Comparison of ENCODE assay signal across 1 cellular context in the genomic region with DNA sequence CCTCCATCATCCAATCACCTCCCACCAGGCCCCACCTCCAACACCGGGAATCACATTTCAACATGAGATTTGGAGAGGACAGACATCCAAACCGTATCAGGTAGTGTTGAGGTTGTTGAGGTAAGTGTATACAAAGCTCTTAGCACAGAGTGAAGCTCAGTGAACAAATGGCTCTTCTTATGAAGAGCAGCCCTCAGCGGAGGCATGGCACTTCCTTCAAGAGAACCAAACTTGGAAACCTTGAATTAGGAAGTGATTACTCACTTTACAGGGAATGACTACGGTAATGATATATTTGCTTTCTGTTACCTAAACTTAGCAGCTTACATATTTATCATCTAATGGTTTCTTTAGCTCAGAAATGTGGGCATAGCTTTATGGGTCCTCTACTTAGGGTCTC.
TF ChIP-seq lines count a peak whose summit lies in the region.

No MANE protein-coding gene starts in this region.

TF ChIP-seq in WTC11, 78 proteins besides CTCF, POLR2A, EP300 and RAD21:
- TF ChIP-seq, protein P1, sequence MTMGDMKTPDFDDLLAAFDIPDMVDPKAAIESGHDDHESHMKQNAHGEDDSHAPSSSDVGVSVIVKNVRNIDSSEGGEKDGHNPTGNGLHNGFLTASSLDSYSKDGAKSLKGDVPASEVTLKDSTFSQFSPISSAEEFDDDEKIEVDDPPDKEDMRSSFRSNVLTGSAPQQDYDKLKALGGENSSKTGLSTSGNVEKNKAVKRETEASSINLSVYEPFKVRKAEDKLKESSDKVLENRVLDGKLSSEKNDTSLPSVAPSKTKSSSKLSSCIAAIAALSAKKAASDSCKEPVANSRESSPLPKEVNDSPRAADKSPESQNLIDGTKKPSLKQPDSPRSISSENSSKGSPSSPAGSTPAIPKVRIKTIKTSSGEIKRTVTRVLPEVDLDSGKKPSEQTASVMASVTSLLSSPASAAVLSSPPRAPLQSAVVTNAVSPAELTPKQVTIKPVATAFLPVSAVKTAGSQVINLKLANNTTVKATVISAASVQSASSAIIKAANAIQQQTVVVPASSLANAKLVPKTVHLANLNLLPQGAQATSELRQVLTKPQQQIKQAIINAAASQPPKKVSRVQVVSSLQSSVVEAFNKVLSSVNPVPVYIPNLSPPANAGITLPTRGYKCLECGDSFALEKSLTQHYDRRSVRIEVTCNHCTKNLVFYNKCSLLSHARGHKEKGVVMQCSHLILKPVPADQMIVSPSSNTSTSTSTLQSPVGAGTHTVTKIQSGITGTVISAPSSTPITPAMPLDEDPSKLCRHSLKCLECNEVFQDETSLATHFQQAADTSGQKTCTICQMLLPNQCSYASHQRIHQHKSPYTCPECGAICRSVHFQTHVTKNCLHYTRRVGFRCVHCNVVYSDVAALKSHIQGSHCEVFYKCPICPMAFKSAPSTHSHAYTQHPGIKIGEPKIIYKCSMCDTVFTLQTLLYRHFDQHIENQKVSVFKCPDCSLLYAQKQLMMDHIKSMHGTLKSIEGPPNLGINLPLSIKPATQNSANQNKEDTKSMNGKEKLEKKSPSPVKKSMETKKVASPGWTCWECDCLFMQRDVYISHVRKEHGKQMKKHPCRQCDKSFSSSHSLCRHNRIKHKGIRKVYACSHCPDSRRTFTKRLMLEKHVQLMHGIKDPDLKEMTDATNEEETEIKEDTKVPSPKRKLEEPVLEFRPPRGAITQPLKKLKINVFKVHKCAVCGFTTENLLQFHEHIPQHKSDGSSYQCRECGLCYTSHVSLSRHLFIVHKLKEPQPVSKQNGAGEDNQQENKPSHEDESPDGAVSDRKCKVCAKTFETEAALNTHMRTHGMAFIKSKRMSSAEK (CRISPR knock-in tag; IDR thresholded peaks at IDR 0.05; ENCODE audit: borderline replicate concordance) = no peak
- no peak for TF ChIP-seq CBFB (CRISPR knock-in tag; IDR thresholded peaks at IDR 0.05; ENCODE audit: low read depth)
- no peak for TF ChIP-seq NR1H2 (CRISPR knock-in tag; IDR thresholded peaks at IDR 0.05)
- TF ChIP-seq, protein P2, sequence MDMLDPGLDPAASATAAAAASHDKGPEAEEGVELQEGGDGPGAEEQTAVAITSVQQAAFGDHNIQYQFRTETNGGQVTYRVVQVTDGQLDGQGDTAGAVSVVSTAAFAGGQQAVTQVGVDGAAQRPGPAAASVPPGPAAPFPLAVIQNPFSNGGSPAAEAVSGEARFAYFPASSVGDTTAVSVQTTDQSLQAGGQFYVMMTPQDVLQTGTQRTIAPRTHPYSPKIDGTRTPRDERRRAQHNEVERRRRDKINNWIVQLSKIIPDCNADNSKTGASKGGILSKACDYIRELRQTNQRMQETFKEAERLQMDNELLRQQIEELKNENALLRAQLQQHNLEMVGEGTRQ (CRISPR knock-in tag; IDR thresholded peaks at IDR 0.05) = no peak
- TF ChIP-seq, protein P3, sequence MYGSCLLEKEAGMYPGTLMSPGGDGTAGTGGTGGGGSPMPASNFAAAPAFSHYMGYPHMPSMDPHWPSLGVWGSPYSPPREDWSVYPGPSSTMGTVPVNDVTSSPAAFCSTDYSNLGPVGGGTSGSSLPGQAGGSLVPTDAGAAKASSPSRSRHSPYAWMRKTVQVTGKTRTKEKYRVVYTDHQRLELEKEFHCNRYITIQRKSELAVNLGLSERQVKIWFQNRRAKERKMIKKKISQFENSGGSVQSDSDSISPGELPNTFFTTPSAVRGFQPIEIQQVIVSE (CRISPR knock-in tag; IDR thresholded peaks at IDR 0.05; ENCODE audit: borderline replicate concordance) = no peak
- TF ChIP-seq ATF1 (CRISPR knock-in tag; IDR thresholded peaks at IDR 0.05) = no peak
- TF ChIP-seq PRRX2 (CRISPR knock-in tag; IDR thresholded peaks at IDR 0.05) = no peak
- no peak for TF ChIP-seq SMAD3 (CRISPR knock-in tag; IDR thresholded peaks at IDR 0.05; ENCODE audit: borderline replicate concordance)
- TF ChIP-seq, protein P4, sequence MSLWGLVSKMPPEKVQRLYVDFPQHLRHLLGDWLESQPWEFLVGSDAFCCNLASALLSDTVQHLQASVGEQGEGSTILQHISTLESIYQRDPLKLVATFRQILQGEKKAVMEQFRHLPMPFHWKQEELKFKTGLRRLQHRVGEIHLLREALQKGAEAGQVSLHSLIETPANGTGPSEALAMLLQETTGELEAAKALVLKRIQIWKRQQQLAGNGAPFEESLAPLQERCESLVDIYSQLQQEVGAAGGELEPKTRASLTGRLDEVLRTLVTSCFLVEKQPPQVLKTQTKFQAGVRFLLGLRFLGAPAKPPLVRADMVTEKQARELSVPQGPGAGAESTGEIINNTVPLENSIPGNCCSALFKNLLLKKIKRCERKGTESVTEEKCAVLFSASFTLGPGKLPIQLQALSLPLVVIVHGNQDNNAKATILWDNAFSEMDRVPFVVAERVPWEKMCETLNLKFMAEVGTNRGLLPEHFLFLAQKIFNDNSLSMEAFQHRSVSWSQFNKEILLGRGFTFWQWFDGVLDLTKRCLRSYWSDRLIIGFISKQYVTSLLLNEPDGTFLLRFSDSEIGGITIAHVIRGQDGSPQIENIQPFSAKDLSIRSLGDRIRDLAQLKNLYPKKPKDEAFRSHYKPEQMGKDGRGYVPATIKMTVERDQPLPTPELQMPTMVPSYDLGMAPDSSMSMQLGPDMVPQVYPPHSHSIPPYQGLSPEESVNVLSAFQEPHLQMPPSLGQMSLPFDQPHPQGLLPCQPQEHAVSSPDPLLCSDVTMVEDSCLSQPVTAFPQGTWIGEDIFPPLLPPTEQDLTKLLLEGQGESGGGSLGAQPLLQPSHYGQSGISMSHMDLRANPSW (CRISPR knock-in tag; conservative IDR thresholded peaks at IDR 0.05; ENCODE audit: low read depth) = no peak
- no peak for TF ChIP-seq GTF2I (CRISPR knock-in tag; conservative IDR thresholded peaks at IDR 0.05)
- TF ChIP-seq SOX15 (CRISPR knock-in tag; IDR thresholded peaks at IDR 0.05) = no peak
- TF ChIP-seq, protein P5, sequence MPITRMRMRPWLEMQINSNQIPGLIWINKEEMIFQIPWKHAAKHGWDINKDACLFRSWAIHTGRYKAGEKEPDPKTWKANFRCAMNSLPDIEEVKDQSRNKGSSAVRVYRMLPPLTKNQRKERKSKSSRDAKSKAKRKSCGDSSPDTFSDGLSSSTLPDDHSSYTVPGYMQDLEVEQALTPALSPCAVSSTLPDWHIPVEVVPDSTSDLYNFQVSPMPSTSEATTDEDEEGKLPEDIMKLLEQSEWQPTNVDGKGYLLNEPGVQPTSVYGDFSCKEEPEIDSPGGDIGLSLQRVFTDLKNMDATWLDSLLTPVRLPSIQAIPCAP (CRISPR knock-in tag; IDR thresholded peaks at IDR 0.05) = no peak
- no peak for TF ChIP-seq NR2C2 (CRISPR knock-in tag; IDR thresholded peaks at IDR 0.05)
